1 cellular context compared by ENCODE assay signal in the genomic region with DNA sequence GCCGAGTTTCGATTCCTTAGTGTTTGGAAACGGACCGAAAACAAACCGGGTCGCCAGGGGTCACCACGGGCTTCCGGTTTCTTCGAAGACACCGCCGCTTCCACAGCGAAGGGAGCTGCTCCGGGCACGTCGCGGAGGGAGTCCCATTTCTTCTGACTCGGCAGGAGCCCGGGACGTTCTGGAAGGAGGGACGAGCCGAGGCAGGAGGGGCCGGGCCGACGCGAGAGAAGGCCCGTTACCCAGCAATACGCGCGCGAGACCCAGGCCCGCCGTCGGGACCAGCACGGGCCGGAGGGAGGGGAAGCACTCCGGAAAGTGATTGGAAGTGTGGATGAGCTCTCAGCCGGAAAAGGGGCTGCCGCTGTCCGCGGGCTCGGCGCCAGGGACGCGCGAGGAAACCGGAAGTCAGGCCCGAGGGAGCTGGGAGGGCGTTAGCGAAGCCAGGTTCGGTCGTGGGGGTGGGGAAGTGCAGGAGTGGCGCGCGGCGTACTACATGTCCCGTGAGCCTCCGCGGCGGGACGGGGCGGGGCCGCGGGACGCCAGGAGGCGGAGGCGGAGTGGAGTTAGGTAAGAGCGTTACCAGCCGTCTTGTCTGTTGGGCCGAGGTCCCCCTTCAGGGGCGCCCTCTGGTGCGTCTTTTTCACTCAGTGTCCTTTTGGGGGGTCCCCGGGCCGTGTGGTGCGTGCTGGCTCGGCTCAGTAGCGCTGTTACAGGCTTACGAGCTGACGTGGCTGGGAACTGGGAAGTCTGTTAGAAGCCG.
TF ChIP-seq lines count a peak whose summit lies in the region.

A gene with protein sequence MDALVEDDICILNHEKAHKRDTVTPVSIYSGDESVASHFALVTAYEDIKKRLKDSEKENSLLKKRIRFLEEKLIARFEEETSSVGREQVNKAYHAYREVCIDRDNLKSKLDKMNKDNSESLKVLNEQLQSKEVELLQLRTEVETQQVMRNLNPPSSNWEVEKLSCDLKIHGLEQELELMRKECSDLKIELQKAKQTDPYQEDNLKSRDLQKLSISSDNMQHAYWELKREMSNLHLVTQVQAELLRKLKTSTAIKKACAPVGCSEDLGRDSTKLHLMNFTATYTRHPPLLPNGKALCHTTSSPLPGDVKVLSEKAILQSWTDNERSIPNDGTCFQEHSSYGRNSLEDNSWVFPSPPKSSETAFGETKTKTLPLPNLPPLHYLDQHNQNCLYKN (minus strand): TSS at position 188 of the 760 bp plus-strand sequence. CDS start 8,207 bp downstream, outside the sequence.
Gene ZCWPW2 (plus strand): TSS at position 85 of the 760 bp plus-strand sequence. CDS start 64,348 bp downstream, outside the sequence.

TF ChIP-seq in GM12878, 131 proteins besides CTCF, POLR2A, EP300 and RAD21 (continued from another document):
- TF ChIP-seq TCF3 (IDR thresholded peaks at IDR 0.05; ENCODE audit: borderline replicate concordance, insufficient read depth, low read depth, low read length) (0 out of 2 replicates have a peak, but pooled peaks have one; percentile 0), RCOR1 (conservative IDR thresholded peaks at IDR 0.05; ENCODE audit: low read depth, low read length) (no peak), PAX5 (IDR thresholded peaks at IDR 0.05; ENCODE audit: borderline replicate concordance, low read depth, low read length) (no peak), BRCA1 (IDR thresholded peaks at IDR 0.05; ENCODE audit: low read depth, low read length) (no peak), MTA2 (IDR thresholded peaks at IDR 0.05; ENCODE audit: low read depth) (peak; percentile 57; the same call in 1 of the 2 replicates), IRF3 (IDR thresholded peaks at IDR 0.05) (no peak), MEF2B (IDR thresholded peaks at IDR 0.05; ENCODE audit: partially characterized antibody, poor library complexity, severe bottlenecking) (no peak), USF1 (IDR thresholded peaks at IDR 0.05; ENCODE audit: borderline replicate concordance, extremely low read length, insufficient read depth, low read depth, low read length) (no peak), JUND (IDR thresholded peaks at IDR 0.05; ENCODE audit: low read depth, low read length) (0 out of 2 replicates have a peak, but pooled peaks have one; percentile 6), ZBTB40 (IDR thresholded peaks at IDR 0.05; ENCODE audit: borderline replicate concordance) (peak; percentile 83), SIX5 (IDR thresholded peaks at IDR 0.05; ENCODE audit: low read depth, low read length, severe bottlenecking) (peak; percentile 83), POLR2AphosphoS5 (IDR thresholded peaks at IDR 0.05; ENCODE audit: low read length) (peak; percentile 86), MLLT1 (IDR thresholded peaks at IDR 0.05) (no peak), SREBF1 (IDR thresholded peaks at IDR 0.05; ENCODE audit: low read length) (no peak; the same call in 1 of the 2 replicates), TARDBP (IDR thresholded peaks at IDR 0.05; ENCODE audit: borderline replicate concordance) (peak; percentile 59; the same call in 1 of the 2 replicates), BHLHE40 (IDR thresholded peaks at IDR 0.05; ENCODE audit: borderline replicate concordance in 1 of 2, low read depth in 2 of 2, low read length in 1 of 2) (peak in 1 of 2 experiments; percentile 75; a peak in 2 of 4 replicates), ASH2L (IDR thresholded peaks at IDR 0.05; ENCODE audit: borderline replicate concordance, low read depth) (peak; percentile 97), MAX (IDR thresholded peaks at IDR 0.05; ENCODE audit: low read depth, low read length) (0 out of 2 replicates have a peak, but pooled peaks have one; percentile 7), SIN3A (IDR thresholded peaks at IDR 0.05; ENCODE audit: low read depth, low read length) (0 out of 2 replicates have a peak, but pooled peaks have one; percentile 9), SUPT20H (IDR thresholded peaks at IDR 0.05; ENCODE audit: borderline replicate concordance, control insufficient read depth, low read depth, low read length) (no peak), SPI1 (IDR thresholded peaks at IDR 0.05; ENCODE audit: borderline replicate concordance, insufficient read depth, low read depth, low read length) (peak; percentile 65), ZNF384 (IDR thresholded peaks at IDR 0.05; ENCODE audit: borderline replicate concordance, low read depth, low read length) (no peak), EZH2 (IDR thresholded peaks at IDR 0.05; ENCODE audit: borderline replicate concordance, control insufficient read depth, low read depth, low read length) (no peak), NR2C1 (IDR thresholded peaks at IDR 0.05) (peak; percentile 85), NBN (IDR thresholded peaks at IDR 0.05) (peak; percentile 82), CBX5 (IDR thresholded peaks at IDR 0.05; ENCODE audit: low read depth) (peak; percentile 51)
- TF ChIP-seq, protein P1, sequence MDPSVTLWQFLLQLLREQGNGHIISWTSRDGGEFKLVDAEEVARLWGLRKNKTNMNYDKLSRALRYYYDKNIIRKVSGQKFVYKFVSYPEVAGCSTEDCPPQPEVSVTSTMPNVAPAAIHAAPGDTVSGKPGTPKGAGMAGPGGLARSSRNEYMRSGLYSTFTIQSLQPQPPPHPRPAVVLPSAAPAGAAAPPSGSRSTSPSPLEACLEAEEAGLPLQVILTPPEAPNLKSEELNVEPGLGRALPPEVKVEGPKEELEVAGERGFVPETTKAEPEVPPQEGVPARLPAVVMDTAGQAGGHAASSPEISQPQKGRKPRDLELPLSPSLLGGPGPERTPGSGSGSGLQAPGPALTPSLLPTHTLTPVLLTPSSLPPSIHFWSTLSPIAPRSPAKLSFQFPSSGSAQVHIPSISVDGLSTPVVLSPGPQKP (IDR thresholded peaks at IDR 0.05; ENCODE audit: low read depth, low read length) = peak; percentile 70
- TF ChIP-seq, protein P2, sequence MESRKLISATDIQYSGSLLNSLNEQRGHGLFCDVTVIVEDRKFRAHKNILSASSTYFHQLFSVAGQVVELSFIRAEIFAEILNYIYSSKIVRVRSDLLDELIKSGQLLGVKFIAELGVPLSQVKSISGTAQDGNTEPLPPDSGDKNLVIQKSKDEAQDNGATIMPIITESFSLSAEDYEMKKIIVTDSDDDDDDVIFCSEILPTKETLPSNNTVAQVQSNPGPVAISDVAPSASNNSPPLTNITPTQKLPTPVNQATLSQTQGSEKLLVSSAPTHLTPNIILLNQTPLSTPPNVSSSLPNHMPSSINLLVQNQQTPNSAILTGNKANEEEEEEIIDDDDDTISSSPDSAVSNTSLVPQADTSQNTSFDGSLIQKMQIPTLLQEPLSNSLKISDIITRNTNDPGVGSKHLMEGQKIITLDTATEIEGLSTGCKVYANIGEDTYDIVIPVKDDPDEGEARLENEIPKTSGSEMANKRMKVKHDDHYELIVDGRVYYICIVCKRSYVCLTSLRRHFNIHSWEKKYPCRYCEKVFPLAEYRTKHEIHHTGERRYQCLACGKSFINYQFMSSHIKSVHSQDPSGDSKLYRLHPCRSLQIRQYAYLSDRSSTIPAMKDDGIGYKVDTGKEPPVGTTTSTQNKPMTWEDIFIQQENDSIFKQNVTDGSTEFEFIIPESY (IDR thresholded peaks at IDR 0.05) = 0 out of 2 replicates have a peak, but pooled peaks have one; percentile 7
- TF ChIP-seq, protein P3, sequence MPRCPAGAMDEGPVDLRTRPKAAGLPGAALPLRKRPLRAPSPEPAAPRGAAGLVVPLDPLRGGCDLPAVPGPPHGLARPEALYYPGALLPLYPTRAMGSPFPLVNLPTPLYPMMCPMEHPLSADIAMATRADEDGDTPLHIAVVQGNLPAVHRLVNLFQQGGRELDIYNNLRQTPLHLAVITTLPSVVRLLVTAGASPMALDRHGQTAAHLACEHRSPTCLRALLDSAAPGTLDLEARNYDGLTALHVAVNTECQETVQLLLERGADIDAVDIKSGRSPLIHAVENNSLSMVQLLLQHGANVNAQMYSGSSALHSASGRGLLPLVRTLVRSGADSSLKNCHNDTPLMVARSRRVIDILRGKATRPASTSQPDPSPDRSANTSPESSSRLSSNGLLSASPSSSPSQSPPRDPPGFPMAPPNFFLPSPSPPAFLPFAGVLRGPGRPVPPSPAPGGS (IDR thresholded peaks at IDR 0.05; ENCODE audit: borderline replicate concordance, insufficient read depth, low read depth, low read length, poor library complexity, severe bottlenecking) = no peak
- TF ChIP-seq, protein P4, sequence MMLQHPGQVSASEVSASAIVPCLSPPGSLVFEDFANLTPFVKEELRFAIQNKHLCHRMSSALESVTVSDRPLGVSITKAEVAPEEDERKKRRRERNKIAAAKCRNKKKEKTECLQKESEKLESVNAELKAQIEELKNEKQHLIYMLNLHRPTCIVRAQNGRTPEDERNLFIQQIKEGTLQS (IDR thresholded peaks at IDR 0.05; ENCODE audit: borderline replicate concordance, extremely low read depth, low read depth, low read length) = no peak
- TF ChIP-seq, protein P5, sequence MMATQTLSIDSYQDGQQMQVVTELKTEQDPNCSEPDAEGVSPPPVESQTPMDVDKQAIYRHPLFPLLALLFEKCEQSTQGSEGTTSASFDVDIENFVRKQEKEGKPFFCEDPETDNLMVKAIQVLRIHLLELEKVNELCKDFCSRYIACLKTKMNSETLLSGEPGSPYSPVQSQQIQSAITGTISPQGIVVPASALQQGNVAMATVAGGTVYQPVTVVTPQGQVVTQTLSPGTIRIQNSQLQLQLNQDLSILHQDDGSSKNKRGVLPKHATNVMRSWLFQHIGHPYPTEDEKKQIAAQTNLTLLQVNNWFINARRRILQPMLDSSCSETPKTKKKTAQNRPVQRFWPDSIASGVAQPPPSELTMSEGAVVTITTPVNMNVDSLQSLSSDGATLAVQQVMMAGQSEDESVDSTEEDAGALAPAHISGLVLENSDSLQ (IDR thresholded peaks at IDR 0.05) = no peak
